11 cellular contexts compared by ENCODE assay signal in the genomic region with DNA sequence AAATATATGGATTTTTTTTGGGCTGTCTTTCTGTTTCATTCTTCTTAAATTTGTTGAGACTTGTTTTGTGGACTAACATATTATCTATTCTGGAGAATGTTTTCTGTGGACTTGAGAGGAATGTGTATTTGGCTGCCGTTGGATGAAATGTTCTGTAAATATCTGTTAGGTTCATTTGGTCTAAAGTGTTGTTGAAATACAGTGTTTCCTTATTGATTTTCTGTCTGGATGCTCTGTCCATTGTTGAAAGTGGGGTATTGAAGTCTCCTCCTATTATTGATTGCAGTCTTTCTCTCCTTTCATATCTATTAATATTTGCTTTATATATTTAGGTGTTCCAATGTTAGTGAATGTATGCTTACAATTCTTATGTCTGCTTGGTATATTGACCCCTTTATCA.
"Had no signal": no experiment of that assay in that cellular context is flagged by ENCODE, and none has a peak within 500 bp of the region (broad histone marks: within the 10 kb centered on the region; RNA-seq: fewer than 3 reads in every experiment).

No MANE protein-coding gene starts in this region.

- H3K27ac Mint-ChIP-seq: GM23338, H9, HFFc6 had no signal

- H3K4me3 Mint-ChIP-seq: GM23338, H9, HFFc6 had no signal

- H2AFZ ChIP-seq: GM23248, GM23338 had no signal

- H3K9me3 ChIP-seq: HAP-1 had no signal

- H3K9ac ChIP-seq: GM23248 had no signal

- H3K4me3 ChIP-seq: GM23248, GM23338, HAP-1 had no signal

- H3K4me1 ChIP-seq: HAP-1 had no signal

- H3K27ac ChIP-seq: GM23248 had no signal

- H3K36me3 ChIP-seq: HAP-1 had no signal

- H3K9me3 Mint-ChIP-seq: HFFc6 had no signal

- H3K4me2 ChIP-seq: GM23338 had no signal

- DNase-seq: GM23248, GOT3, H7, H9, HCEC 1CT, HFFc6 had no signal

- ATAC-seq: GM23338, HCT116 had no signal

- FAIRE-seq: H1, H54 had no signal
